In the genomic region with DNA sequence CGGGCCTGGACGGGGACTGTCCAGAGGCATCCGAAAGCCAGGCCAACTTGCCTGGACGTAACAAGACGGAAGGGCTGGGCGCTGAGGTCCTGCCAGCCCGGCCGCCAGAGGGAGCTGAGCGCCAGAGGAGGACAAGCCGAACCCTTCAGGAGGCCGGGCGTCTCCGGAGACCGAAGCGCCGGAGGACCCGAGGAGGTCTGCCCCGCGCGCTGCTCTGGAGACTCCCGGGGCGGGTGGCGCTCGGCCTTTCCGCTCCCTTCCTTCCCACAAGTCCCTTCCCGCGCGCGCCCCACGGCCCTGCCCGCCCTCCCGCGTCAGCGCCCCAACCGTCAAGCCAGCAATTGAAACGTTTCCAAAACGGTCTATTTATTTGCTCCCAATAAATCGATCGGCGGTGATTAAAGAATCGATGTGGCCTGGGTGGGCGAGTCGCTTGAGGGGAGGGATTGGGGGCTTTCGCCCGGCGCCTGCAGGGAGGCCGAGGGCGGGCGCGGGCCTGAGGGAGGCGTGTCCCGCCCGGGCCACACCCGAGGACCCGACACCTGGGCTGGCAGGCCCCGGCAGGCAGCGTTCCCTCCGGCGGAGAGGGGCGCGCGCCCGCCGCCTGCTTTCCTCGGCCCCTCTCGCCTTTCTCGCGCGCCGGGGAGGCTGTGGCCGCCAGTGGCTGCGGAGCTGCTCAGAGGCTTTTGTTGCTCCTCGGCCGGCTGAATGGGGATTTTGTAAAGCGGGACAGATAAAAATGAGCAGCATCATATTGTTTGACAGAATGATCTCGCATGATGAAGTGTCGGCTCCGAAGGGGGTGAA, we compare ENCODE assay signal across 8 cellular contexts. TPM values are rescaled to one million over a fixed set of nuclear protein-coding genes. Genes with fewer than 3 reads are reported as not detected.
DNase-seq lines count a peak whose midpoint lies in the region; TF ChIP-seq lines count a peak whose summit lies in the region.

No MANE protein-coding gene starts in this region.

- H2AK5ac ChIP-seq in H9 (ENCODE audit: insufficient read length, low read length) = no peak overlapping the region

- peak overlapping the region; percentile 68 for H3K4me2 ChIP-seq in H9 (ENCODE audit: insufficient read depth, insufficient read length, low read length)

- H3K4me1 Mint-ChIP-seq in H9 (peaks cover 51 to 53% of the 10 kb centered on the region in 2 experiments), brain (peaks cover 38% of the 10 kb centered on the region), immature natural killer cell (peaks cover 31 to 35% of the 10 kb centered on the region in 2 donors)

- H3K4me1 ChIP-seq in H9 (ENCODE audit: insufficient read depth, low read length) (peaks cover 7% of the 10 kb centered on the region; the same call in 1 of the 2 replicates), SJCRH30 (no peaks in the 10 kb centered on the region)

- TF ChIP-seq CTCF in H9 (conservative IDR thresholded peaks at IDR 0.05) (peak; percentile 95), brain (conservative IDR thresholded peaks at IDR 0.05) (peak; percentile 33 to 52)

- H3K4ac ChIP-seq in H9 (ENCODE audit: low read depth, low read length) = no peak overlapping the region

- no peaks in the 10 kb centered on the region for H3K79me2 ChIP-seq in H9 (ENCODE audit: insufficient read depth, low read length)

- H2BK120ac ChIP-seq in H9 (ENCODE audit: low read depth, low read length, poor library complexity, severe bottlenecking) = no peak overlapping the region

- H3K9me3 Mint-ChIP-seq in H9 = no peaks in the 10 kb centered on the region
- H3K9me3 Mint-ChIP-seq in brain = peaks cover 0 to 26% (median 19%) of the 10 kb centered on the region in 5 experiments
- peaks cover 6 to 28% (median 9%) of the 10 kb centered on the region in 6 donors for H3K9me3 Mint-ChIP-seq in immature natural killer cell

- no peaks in the 10 kb centered on the region for H3K9me3 ChIP-seq in H9 (ENCODE audit: control insufficient read depth, low read depth, low read length)
- no peaks in the 10 kb centered on the region for H3K9me3 ChIP-seq in SJCRH30 (replicated peaks)

- H3K18ac ChIP-seq in H9 (ENCODE audit: insufficient read length, low read depth, low read length) = no peak overlapping the region

- H3K27me3 Mint-ChIP-seq in H9 (ENCODE audit: low read depth) (peaks cover 50% of the 10 kb centered on the region), brain (peaks cover 95% of the 10 kb centered on the region), immature natural killer cell (ENCODE audit: low read depth in 3 of 3) (peaks cover 49 to 61% (median 55%) of the 10 kb centered on the region in 3 donors)

- H3K4me3 Mint-ChIP-seq in H9 (peak overlapping the region; percentile 66 to 79), brain (peak overlapping the region; percentile 81 to 84 (median 83)), immature natural killer cell (peak overlapping the region; percentile 42 to 72 (median 65))

- peaks cover 34% of the 10 kb centered on the region for H3K23me2 ChIP-seq in H9 (ENCODE audit: insufficient read length, low read depth, low read length, poor library complexity, severe bottlenecking)

- H4K5ac ChIP-seq in H9 (ENCODE audit: insufficient read length, low read depth, low read length) = no peak overlapping the region

- no peak overlapping the region for H2BK15ac ChIP-seq in H9 (ENCODE audit: low read depth, low read length)

- no CpG with 5 or more reads among the region's 78 CpGs for WGBS in H9 (ENCODE audit: extremely low coverage, insufficient read length, low lambda C conversion rate)

- peak; percentile 78 for DNase-seq in GM03348 (ENCODE audit: low spot score)
- DNase-seq in H9 = peak; percentile 94
- peak; percentile 78 for DNase-seq in LoVo (ENCODE audit: low spot score)
- DNase-seq in SJCRH30 = peak; percentile 49 to 57
- DNase-seq in immature natural killer cell = peak in 1 of 3 donors; percentile 44
- DNase-seq in stimulated activated CD4-positive, alpha-beta T cell treated with anti-CD3 and anti-CD28 coated beads, Interleukin-15, amount 100 ng/mL, for 24 hours = peak; percentile 80
- no peak for DNase-seq in NCI-H1417 treated with DMSO at 0.1 percent for 48 hours (lab: John Stamatoyannopoulos, UW)

- no peaks in the 10 kb centered on the region for H3K36me3 ChIP-seq in SJCRH30

- H3T11ph ChIP-seq in H9 (ENCODE audit: low read length) = no peak overlapping the region

- no peak overlapping the region for H3K27ac ChIP-seq in H9 (ENCODE audit: insufficient read length, low read depth, low read length)
- H3K27ac ChIP-seq in SJCRH30 = peak overlapping the region; percentile 7; the same call in 1 of the 2 replicates

- H3K27me3 ChIP-seq in H9 (ENCODE audit: insufficient read depth, low read length) = no peaks in the 10 kb centered on the region; the same call in 1 of the 2 replicates
- no peaks in the 10 kb centered on the region for H3K27me3 ChIP-seq in SJCRH30

- H3K4me3 ChIP-seq in SJCRH30 = peak overlapping the region; percentile 48

- H3K23ac ChIP-seq in H9 (ENCODE audit: insufficient read length, low read depth, low read length) = no peak overlapping the region

- H3K9ac ChIP-seq in H9 (ENCODE audit: extremely low read depth, insufficient read length, low read length) = no peak overlapping the region

- H2BK12ac ChIP-seq in H9 (ENCODE audit: insufficient read length, low read depth, low read length) = no peak overlapping the region

- no peak overlapping the region for H2BK20ac ChIP-seq in H9 (ENCODE audit: low read depth, low read length, poor library complexity, severe bottlenecking)

- no peak overlapping the region for H4K91ac ChIP-seq in H9 (ENCODE audit: insufficient read length, low read depth, low read length)

- H3K56ac ChIP-seq in H9 (ENCODE audit: insufficient read length, low read depth, low read length) = no peak overlapping the region

- peaks cover 0 to 3% (median 0%) of the 10 kb centered on the region in 3 experiments; a peak in 2 of 7 replicates for H3K36me3 Mint-ChIP-seq in H9 (ENCODE audit: insufficient read depth in 1 of 3, low read depth in 3 of 3)
- H3K36me3 Mint-ChIP-seq in brain = no peaks in the 10 kb centered on the region
- peaks cover 3 to 4% (median 3%) of the 10 kb centered on the region in 3 donors for H3K36me3 Mint-ChIP-seq in immature natural killer cell

- H3K79me1 ChIP-seq in H9 (ENCODE audit: insufficient read depth, low read depth, low read length, poor library complexity, severe bottlenecking) = no peaks in the 10 kb centered on the region

- H3K27ac Mint-ChIP-seq in H9 (peak overlapping the region in 2 of 3 experiments; percentile 32 to 64; a peak in 1 of 7 replicates), brain (no peak overlapping the region), immature natural killer cell (no peak overlapping the region)

- H2BK5ac ChIP-seq in H9 (ENCODE audit: insufficient read length, low read length) = no peak overlapping the region

- no peak overlapping the region for H2AFZ ChIP-seq in H9 (ENCODE audit: low read length)

- H4K20me1 ChIP-seq in H9 (ENCODE audit: control insufficient read depth, insufficient read depth, insufficient read length) = no peaks in the 10 kb centered on the region

- H4K8ac ChIP-seq in H9 (replicated peaks; ENCODE audit: insufficient read length, low read depth, low read length) = no peak overlapping the region

- no peak overlapping the region for H3K14ac ChIP-seq in H9 (ENCODE audit: insufficient read depth, low read length)

RNA-seq across cellular contexts. Expression of gene FOXD3, which starts 5.2 kb away (rescaled TPM):
- 25.8 and 26.1 TPM in 2 replicates for total RNA-seq in H9 (2021)
- 0.18 and 0.55 TPM in 2 replicates for total RNA-seq in SJCRH30 (2014; rRNA removed; shearing (Covaris generic))
- polyA plus RNA-seq in brain (ENCODE audit: insufficient read depth, low read depth, low replicate concordance) (1.7 TPM), immature natural killer cell (not detected)

RNA-seq across cellular contexts. Expression of gene ALG6, which starts 50.2 kb away (rescaled TPM):
- 21.4 and 21.9 TPM in 2 replicates for total RNA-seq in H9 (2021)
- total RNA-seq in SJCRH30 (2014; rRNA removed; shearing (Covaris generic)) = 27.1 and 37.1 TPM in 2 replicates
- polyA plus RNA-seq in brain (ENCODE audit: insufficient read depth, low read depth, low replicate concordance) (8.4 TPM), immature natural killer cell (10 to 100 TPM; 16.5 to 29.9 (median 20.7) TPM)

Comparison
In these comparisons a context has a peak if more than half of its experiments do, and no peak if none do; other contexts are left out.
1. H3K27ac Mint-ChIP-seq: peak in H9 (2 of 3); none in brain (0 of 5) and immature natural killer cell (0 of 6).
2. RNA of gene FOXD3, which starts 5.2 kb away (total RNA-seq): 25.8 to 26.1 TPM in H9; 0.18 to 0.55 TPM in SJCRH30; every median in the first group is over 10 times any median in the second.
3. Peak in every context shown above with its lines, with median percentiles within 50 percentile points of each other: H3K4me3 Mint-ChIP-seq.